ENCODE assay signal across 9 cellular contexts in genomic region chr19:46678110-46678732, GRCh38. TPM values are rescaled to one million over a fixed set of nuclear protein-coding genes. Genes with fewer than 3 reads are reported as not detected.
DNase-seq lines count a peak whose midpoint lies in the region; ATAC-seq and TF ChIP-seq lines count a peak whose summit lies in the region.
"Had no signal": no experiment of that assay in that cellular context is flagged by ENCODE, and none has a peak within 500 bp of the region (broad histone marks: within the 10 kb centered on the region; RNA-seq: fewer than 3 reads in every experiment).

No MANE protein-coding gene starts in this region.

- no peaks in the 10 kb centered on the region for H3K27me3 ChIP-seq in SK-N-SH (ENCODE audit: insufficient read depth)

- no peaks in the 10 kb centered on the region for H4K20me1 ChIP-seq in SK-N-SH (ENCODE audit: insufficient read depth)

- H2AFZ ChIP-seq in SK-N-SH (ENCODE audit: low read depth): no peak overlapping the region

- H3K4me1 Mint-ChIP-seq in activated naive CD8-positive, alpha-beta T cell treated with anti-CD3 and anti-CD28 coated beads for 36 hours: peaks cover 4% of the 10 kb centered on the region
- no peaks in the 10 kb centered on the region for H3K4me1 Mint-ChIP-seq in type B pancreatic cell (ENCODE audit: unreplicated experiment)

- 89% methylated on average over 26 of the region's 26 CpGs for WGBS in SK-N-SH (ENCODE audit: low lambda C conversion rate)

- no peak overlapping the region for H3K4me2 ChIP-seq in SK-N-SH

- H3K4me3 Mint-ChIP-seq in activated naive CD8-positive, alpha-beta T cell treated with anti-CD3 and anti-CD28 coated beads for 36 hours: no peak overlapping the region
- no peak overlapping the region for H3K4me3 Mint-ChIP-seq in type B pancreatic cell

- no peaks in the 10 kb centered on the region for H3K27me3 Mint-ChIP-seq in activated naive CD8-positive, alpha-beta T cell treated with anti-CD3 and anti-CD28 coated beads for 36 hours
- H3K27me3 Mint-ChIP-seq in type B pancreatic cell: no peaks in the 10 kb centered on the region

- CTCF ChIA-PET in SK-N-SH (lab: Yijun Ruan, JAX): interaction anchor here (1.1 to 1.9 kb wide), 3 partner anchors 11 to 19 kb away, joined by 3 to 11 read pairs (median 3); no protein-coding TSS in a partner anchor

- DNase-seq in Daoy (ENCODE audit: low read depth) (peak; percentile 48), SK-N-SH (peak; percentile 89), type B pancreatic cell (ENCODE audit: extremely low spot score, unreplicated experiment) (no peak)
- DNase-seq in activated naive CD8-positive, alpha-beta T cell treated with anti-CD3 and anti-CD28 coated beads for 36 hours: peak; percentile 71
- DNase-seq in stimulated activated CD4-positive, alpha-beta T cell treated with anti-CD3 and anti-CD28 coated beads, Interleukin-12 subunit alpha, Interleukin-12 subunit beta, amount 100 ng/mL, for 48 hours (ENCODE audit: low read depth in 2 of 3, low spot score in 1 of 3): peak; percentile 44 to 62 (median 53)

- ATAC-seq in HG03457 (IDR thresholded peaks at IDR 0.05; ENCODE audit: unreplicated experiment) (no peak), GM21360 (IDR thresholded peaks at IDR 0.05; ENCODE audit: unreplicated experiment) (no peak), GM21423 (IDR thresholded peaks at IDR 0.05; ENCODE audit: unreplicated experiment) (no peak)

- H3K9me2 ChIP-seq in SK-N-SH: no peaks in the 10 kb centered on the region

- no peaks in the 10 kb centered on the region for H3K9me3 ChIP-seq in SK-N-SH

- no peak for TF ChIP-seq EP300 in SK-N-SH (IDR thresholded peaks at IDR 0.05; ENCODE audit: borderline replicate concordance in 1 of 2, low read depth in 1 of 2, low read length in 1 of 2)

- no peaks in the 10 kb centered on the region for H3K79me2 ChIP-seq in SK-N-SH (ENCODE audit: insufficient read depth)

- no peaks in the 10 kb centered on the region for H3K4me1 ChIP-seq in SK-N-SH (ENCODE audit: control insufficient read depth in 1 of 2, insufficient read depth in 2 of 2, low read depth in 1 of 2, low read length in 1 of 2)

- no peak overlapping the region for H3K4me3 ChIP-seq in SK-N-SH (ENCODE audit: low read depth in 2 of 2, low read length in 1 of 2)

- H3K36me3 Mint-ChIP-seq in activated naive CD8-positive, alpha-beta T cell treated with anti-CD3 and anti-CD28 coated beads for 36 hours: peaks cover 39% of the 10 kb centered on the region
- peaks cover 25% of the 10 kb centered on the region for H3K36me3 Mint-ChIP-seq in type B pancreatic cell

- POLR2A ChIA-PET in SK-N-SH (lab: Yijun Ruan, JAX): no interaction called here

- no peak for TF ChIP-seq RAD21 in SK-N-SH (IDR thresholded peaks at IDR 0.05; ENCODE audit: low read length)

- TF ChIP-seq CTCF in SK-N-SH (IDR thresholded peaks at IDR 0.05) (no peak), type B pancreatic cell (conservative IDR thresholded peaks at IDR 0.05) (no peak)

- H3K9ac ChIP-seq in SK-N-SH: no peak overlapping the region

- no peaks in the 10 kb centered on the region for H3F3A ChIP-seq in SK-N-SH (replicated peaks; ENCODE audit: insufficient read depth)

- H3K36me3 ChIP-seq in SK-N-SH (replicated peaks in 1 of 2; ENCODE audit: control insufficient read depth in 1 of 2, insufficient read depth in 2 of 2, low read length in 1 of 2): peaks cover 21 to 32% of the 10 kb centered on the region in 2 experiments

- no peaks in the 10 kb centered on the region for H3K9me3 Mint-ChIP-seq in activated naive CD8-positive, alpha-beta T cell treated with anti-CD3 and anti-CD28 coated beads for 36 hours
- no peaks in the 10 kb centered on the region for H3K9me3 Mint-ChIP-seq in type B pancreatic cell

- H3K27ac Mint-ChIP-seq in activated naive CD8-positive, alpha-beta T cell treated with anti-CD3 and anti-CD28 coated beads for 36 hours: peak overlapping the region; percentile 54
- H3K27ac Mint-ChIP-seq in type B pancreatic cell: no peak overlapping the region

- H3K27ac ChIP-seq in SK-N-SH (ENCODE audit: low read depth in 2 of 2, low read length in 1 of 2): no peak overlapping the region

TF ChIP-seq in SK-N-SH, 30 proteins besides CTCF, POLR2A, EP300 and RAD21:
- TF ChIP-seq RCOR1 (IDR thresholded peaks at IDR 0.05; ENCODE audit: low read length) (no peak), RFX5 (IDR thresholded peaks at IDR 0.05; ENCODE audit: low read length) (no peak), JUND (IDR thresholded peaks at IDR 0.05) (no peak), MXI1 (IDR thresholded peaks at IDR 0.05; ENCODE audit: low read depth, low read length) (no peak), TCF12 (IDR thresholded peaks at IDR 0.05) (no peak)
- TF ChIP-seq, protein P1, sequence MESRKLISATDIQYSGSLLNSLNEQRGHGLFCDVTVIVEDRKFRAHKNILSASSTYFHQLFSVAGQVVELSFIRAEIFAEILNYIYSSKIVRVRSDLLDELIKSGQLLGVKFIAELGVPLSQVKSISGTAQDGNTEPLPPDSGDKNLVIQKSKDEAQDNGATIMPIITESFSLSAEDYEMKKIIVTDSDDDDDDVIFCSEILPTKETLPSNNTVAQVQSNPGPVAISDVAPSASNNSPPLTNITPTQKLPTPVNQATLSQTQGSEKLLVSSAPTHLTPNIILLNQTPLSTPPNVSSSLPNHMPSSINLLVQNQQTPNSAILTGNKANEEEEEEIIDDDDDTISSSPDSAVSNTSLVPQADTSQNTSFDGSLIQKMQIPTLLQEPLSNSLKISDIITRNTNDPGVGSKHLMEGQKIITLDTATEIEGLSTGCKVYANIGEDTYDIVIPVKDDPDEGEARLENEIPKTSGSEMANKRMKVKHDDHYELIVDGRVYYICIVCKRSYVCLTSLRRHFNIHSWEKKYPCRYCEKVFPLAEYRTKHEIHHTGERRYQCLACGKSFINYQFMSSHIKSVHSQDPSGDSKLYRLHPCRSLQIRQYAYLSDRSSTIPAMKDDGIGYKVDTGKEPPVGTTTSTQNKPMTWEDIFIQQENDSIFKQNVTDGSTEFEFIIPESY (IDR thresholded peaks at IDR 0.05; ENCODE audit: borderline replicate concordance, low read depth): no peak
- TF ChIP-seq, protein P2, sequence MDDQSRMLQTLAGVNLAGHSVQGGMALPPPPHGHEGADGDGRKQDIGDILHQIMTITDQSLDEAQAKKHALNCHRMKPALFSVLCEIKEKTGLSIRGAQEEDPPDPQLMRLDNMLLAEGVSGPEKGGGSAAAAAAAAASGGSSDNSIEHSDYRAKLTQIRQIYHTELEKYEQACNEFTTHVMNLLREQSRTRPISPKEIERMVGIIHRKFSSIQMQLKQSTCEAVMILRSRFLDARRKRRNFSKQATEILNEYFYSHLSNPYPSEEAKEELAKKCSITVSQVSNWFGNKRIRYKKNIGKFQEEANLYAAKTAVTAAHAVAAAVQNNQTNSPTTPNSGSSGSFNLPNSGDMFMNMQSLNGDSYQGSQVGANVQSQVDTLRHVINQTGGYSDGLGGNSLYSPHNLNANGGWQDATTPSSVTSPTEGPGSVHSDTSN (IDR thresholded peaks at IDR 0.05): no peak

RNA-seq across cellular contexts. Expression of gene DACT3, which starts 17.2 kb away (rescaled TPM):
- 0.30 and 0.91 TPM in 2 replicates for total RNA-seq in Daoy (2014; rRNA removed; shearing (Covaris generic))
- 9.5 and 10.6 TPM in 2 replicates for polyA plus RNA-seq in SK-N-SH (2012; rRNA removed)
- polyA plus RNA-seq in SK-N-SH (2012; cell fraction: cytosol; rRNA removed): 6.9 and 8.6 TPM in 2 replicates
- polyA plus RNA-seq in SK-N-SH (2012; cell fraction: nucleus; rRNA removed): 7.0 and 8.3 TPM in 2 replicates
- 1 to 10 TPM; 3.7 to 3.9 TPM for total RNA-seq in activated naive CD8-positive, alpha-beta T cell treated with anti-CD3 and anti-CD28 coated beads for 36 hours
- 1.3 and 24.5 TPM in 2 replicates for total RNA-seq in type B pancreatic cell (ENCODE audit: low replicate concordance)

RNA-seq across cellular contexts. Expression of gene PRKD2, which starts 38.7 kb away (rescaled TPM):
- 15.3 and 22.9 TPM in 2 replicates for total RNA-seq in Daoy (2014; rRNA removed; shearing (Covaris generic))
- 14.1 and 21.4 TPM in 2 replicates for polyA plus RNA-seq in SK-N-SH (2012; rRNA removed)
- 12.2 and 20.2 TPM in 2 replicates for polyA plus RNA-seq in SK-N-SH (2012; cell fraction: cytosol; rRNA removed)
- polyA plus RNA-seq in SK-N-SH (2012; cell fraction: nucleus; rRNA removed): 47.3 and 60.3 TPM in 2 replicates
- 10 to 100 TPM; 68.6 to 76.2 TPM for total RNA-seq in activated naive CD8-positive, alpha-beta T cell treated with anti-CD3 and anti-CD28 coated beads for 36 hours
- 56.8 and 70.8 TPM in 2 replicates for total RNA-seq in type B pancreatic cell (ENCODE audit: low replicate concordance)

RNA-seq across cellular contexts. Expression of gene GNG8, which starts 42.2 kb away (rescaled TPM):
- not detected in 2 replicates for total RNA-seq in Daoy (2014; rRNA removed; shearing (Covaris generic))
- not detected in 2 replicates for polyA plus RNA-seq in SK-N-SH (2012; rRNA removed)
- not detected in 2 replicates for polyA plus RNA-seq in SK-N-SH (2012; cell fraction: cytosol; rRNA removed)
- not detected in 2 replicates for polyA plus RNA-seq in SK-N-SH (2012; cell fraction: nucleus; rRNA removed)
- 10 to 100 TPM; 20.4 to 21.3 TPM for total RNA-seq in activated naive CD8-positive, alpha-beta T cell treated with anti-CD3 and anti-CD28 coated beads for 36 hours
- 2.4 TPM in 1 of 2 replicates, not detected in the other for total RNA-seq in type B pancreatic cell (ENCODE audit: low replicate concordance)
- total RNA-seq: mononuclear cell had no signal

RNA-seq across cellular contexts. Expression of gene PTGIR, which starts 53.3 kb away (rescaled TPM):
- total RNA-seq in Daoy (2014; rRNA removed; shearing (Covaris generic)): 0.12 and 0.34 TPM in 2 replicates
- 2.5 and 3.3 TPM in 2 replicates for polyA plus RNA-seq in SK-N-SH (2012; rRNA removed)
- 1.0 and 1.6 TPM in 2 replicates for polyA plus RNA-seq in SK-N-SH (2012; cell fraction: cytosol; rRNA removed)
- 9.5 and 11.9 TPM in 2 replicates for polyA plus RNA-seq in SK-N-SH (2012; cell fraction: nucleus; rRNA removed)
- 10 to 100 TPM; 43.9 to 46.7 TPM for total RNA-seq in activated naive CD8-positive, alpha-beta T cell treated with anti-CD3 and anti-CD28 coated beads for 36 hours
- 0.46 TPM in 1 of 2 replicates, not detected in the other for total RNA-seq in type B pancreatic cell (ENCODE audit: low replicate concordance)
